ENCODE assay signal across 8 cellular contexts in genomic region chr13:87671031-87671823, GRCh38. TPM values are rescaled to one million over a fixed set of nuclear protein-coding genes. Genes with fewer than 3 reads are reported as not detected.
A peak's percentile ranks its signal among the peaks of the same experiment; 100 is the strongest.
DNase-seq lines count a peak whose midpoint lies in the region; ATAC-seq and TF ChIP-seq lines count a peak whose summit lies in the region.

Gene SLITRK5 (plus strand): TSS chr13:87671371. CDS start chr13:87675389, 4,018 bp downstream.

- peaks cover 7% of the 10 kb centered on the region for H3K27me3 ChIP-seq in CD4-positive, CD25-positive, alpha-beta regulatory T cell (ENCODE audit: control insufficient read depth, insufficient read depth, low read length)
- peaks cover 5 to 28% of the 10 kb centered on the region in 2 donors for H3K27me3 ChIP-seq in naive thymus-derived CD4-positive, alpha-beta T cell (ENCODE audit: control insufficient read depth in 2 of 2, insufficient read depth in 2 of 2, low read length in 2 of 2)
- H3K27me3 ChIP-seq in stomach: peaks cover 0 to 64% (median 55%) of the 10 kb centered on the region in 3 donors

- CTCF ChIA-PET in naive thymus-derived CD4-positive, alpha-beta T cell (lab: Charles Lee): no interaction called here

- H3K9me3 ChIP-seq in CD4-positive, CD25-positive, alpha-beta regulatory T cell (ENCODE audit: control insufficient read depth in 2 of 2, low read length in 2 of 2): peaks cover 4 to 5% of the 10 kb centered on the region in 2 experiments
- H3K9me3 ChIP-seq in naive thymus-derived CD4-positive, alpha-beta T cell (ENCODE audit: control insufficient read depth in 2 of 3, low read length in 3 of 3): no peaks in the 10 kb centered on the region
- H3K9me3 ChIP-seq in stomach: peaks cover 0 to 3% (median 0%) of the 10 kb centered on the region in 4 donors

- intact Hi-C loops in naive thymus-derived CD4-positive, alpha-beta T cell (cut with micrococcal nuclease): loop anchor here in 1 of 2 donors (2.0 kb wide), 1 partner anchor 1396 kb away; no protein-coding TSS in a partner anchor
- intact Hi-C loops in stomach (cut with DNase I; ENCODE audit: low total_unique reads): no loop called here

- no peak within 1 kb of the TSS for H3K4me3 ChIP-seq in CD4-positive, CD25-positive, alpha-beta regulatory T cell (ENCODE audit: low read depth, low read length)
- peak within 1 kb of the TSS; percentile 30 for H3K4me3 ChIP-seq in naive thymus-derived CD4-positive, alpha-beta T cell (ENCODE audit: low read length)
- peak within 1 kb of the TSS; percentile 54 to 66 (median 58) for H3K4me3 ChIP-seq in stomach

- no peak within 1 kb of the TSS for H3K27ac ChIP-seq in CD4-positive, CD25-positive, alpha-beta regulatory T cell (ENCODE audit: insufficient read depth, low read length, poor library complexity, severe bottlenecking)
- H3K27ac ChIP-seq in naive thymus-derived CD4-positive, alpha-beta T cell (ENCODE audit: low read depth, low read length): no peak within 1 kb of the TSS
- H3K27ac ChIP-seq in stomach: peak within 1 kb of the TSS in 2 of 5 donors; percentile 39 to 67

- peaks cover 0 to 18% (median 0%) of the 10 kb centered on the region in 4 donors for H3K4me1 Mint-ChIP-seq in CD4-positive, CD25-positive, alpha-beta regulatory T cell
- peaks cover 15% of the 10 kb centered on the region for H3K4me1 Mint-ChIP-seq in activated T-cell treated with anti-CD3 and anti-CD28 coated beads, Interleukin-2, amount 50 U/mL, for 4 hours (ENCODE audit: low read depth)
- peaks cover 8 to 36% (median 23%) of the 10 kb centered on the region in 7 donors for H3K4me1 Mint-ChIP-seq in naive thymus-derived CD4-positive, alpha-beta T cell

- H3K4me3 Mint-ChIP-seq in CD4-positive, CD25-positive, alpha-beta regulatory T cell: peak within 1 kb of the TSS in 2 of 4 donors; percentile 41 to 62
- peak within 1 kb of the TSS; percentile 69 for H3K4me3 Mint-ChIP-seq in activated T-cell treated with anti-CD3 and anti-CD28 coated beads, Interleukin-2, amount 50 U/mL, for 4 hours
- H3K4me3 Mint-ChIP-seq in naive thymus-derived CD4-positive, alpha-beta T cell: peak within 1 kb of the TSS; percentile 61 to 87 (median 78)

- peaks cover 0 to 18% (median 0%) of the 10 kb centered on the region in 7 donors for H3K9me3 Mint-ChIP-seq in CD4-positive, CD25-positive, alpha-beta regulatory T cell
- peaks cover under 1% of the 10 kb centered on the region for H3K9me3 Mint-ChIP-seq in activated T-cell treated with anti-CD3 and anti-CD28 coated beads, Interleukin-2, amount 50 U/mL, for 4 hours
- peaks cover 0 to 20% (median 6%) of the 10 kb centered on the region in 11 donors for H3K9me3 Mint-ChIP-seq in naive thymus-derived CD4-positive, alpha-beta T cell

- no peaks in the 10 kb centered on the region for H3K4me1 ChIP-seq in CD4-positive, CD25-positive, alpha-beta regulatory T cell (ENCODE audit: control insufficient read depth, insufficient read depth, low read length, poor library complexity, severe bottlenecking)
- H3K4me1 ChIP-seq in naive thymus-derived CD4-positive, alpha-beta T cell (ENCODE audit: control insufficient read depth in 2 of 2, insufficient read depth in 2 of 2, low read length in 2 of 2): no peaks in the 10 kb centered on the region
- peaks cover 23 to 41% (median 30%) of the 10 kb centered on the region in 4 donors for H3K4me1 ChIP-seq in stomach

- no peak for TF ChIP-seq EP300 in stomach (IDR thresholded peaks at IDR 0.05)

- peak in 5 of 7 experiments; percentile 11 to 77 (median 52) for TF ChIP-seq CTCF in stomach (IDR thresholded peaks at IDR 0.05)

- peak; percentile 62 to 75 for ATAC-seq in CD4-positive, CD25-positive, alpha-beta regulatory T cell (ENCODE audit: low read depth in 2 of 2)
- ATAC-seq in GM19438 (IDR thresholded peaks at IDR 0.05; ENCODE audit: low read depth, unreplicated experiment) (peak; percentile 90), HG03469 (IDR thresholded peaks at IDR 0.05; ENCODE audit: unreplicated experiment) (peak; percentile 62)
- ATAC-seq in activated T-cell treated with anti-CD3 and anti-CD28 coated beads, Interleukin-2, amount 50 U/mL, for 4 hours: peak; percentile 93
- ATAC-seq in naive thymus-derived CD4-positive, alpha-beta T cell: peak; percentile 90

- POLR2A ChIA-PET in naive thymus-derived CD4-positive, alpha-beta T cell (lab: Charles Lee): no interaction called here

- WGBS in stomach, 5 donors: 1 to 2% (median 1%) methylated on average over 46 to 51 of the region's 51 CpGs

- no peak for TF ChIP-seq POLR2A in stomach (IDR thresholded peaks at IDR 0.05)

- peak in 2 of 3 donors; percentile 9 to 34 for DNase-seq in CD4-positive, CD25-positive, alpha-beta regulatory T cell
- DNase-seq in NOMO-1 treated with DMSO at 0.1 percent for 48 hours (lab: John Stamatoyannopoulos, UW; ENCODE audit: unreplicated experiment) (peak; percentile 76), fibroblast of gingiva (ENCODE audit: low read depth) (peak; percentile 95), stomach (peak; percentile 70)
- DNase-seq in activated T-cell treated with anti-CD3 and anti-CD28 coated beads, Interleukin-2, amount 50 U/mL, for 4 hours: peak; percentile 53
- peak in 5 of 9 donors; percentile 18 to 60 (median 24) for DNase-seq in naive thymus-derived CD4-positive, alpha-beta T cell

- peaks cover 27% of the 10 kb centered on the region for H3K27me3 Mint-ChIP-seq in CD4-positive, CD25-positive, alpha-beta regulatory T cell
- H3K27me3 Mint-ChIP-seq in activated T-cell treated with anti-CD3 and anti-CD28 coated beads, Interleukin-2, amount 50 U/mL, for 4 hours (ENCODE audit: low read depth): peaks cover 46% of the 10 kb centered on the region
- peaks cover 36 to 61% (median 53%) of the 10 kb centered on the region in 5 donors for H3K27me3 Mint-ChIP-seq in naive thymus-derived CD4-positive, alpha-beta T cell

- H3K36me3 ChIP-seq in CD4-positive, CD25-positive, alpha-beta regulatory T cell (ENCODE audit: control insufficient read depth, insufficient read depth, low read length): no peaks in the 10 kb centered on the region
- no peaks in the 10 kb centered on the region for H3K36me3 ChIP-seq in naive thymus-derived CD4-positive, alpha-beta T cell (ENCODE audit: control insufficient read depth in 2 of 3, insufficient read depth in 3 of 3, low read length in 3 of 3)
- no peaks in the 10 kb centered on the region for H3K36me3 ChIP-seq in stomach

- no peaks in the 10 kb centered on the region for H3K36me3 Mint-ChIP-seq in CD4-positive, CD25-positive, alpha-beta regulatory T cell
- no peaks in the 10 kb centered on the region for H3K36me3 Mint-ChIP-seq in activated T-cell treated with anti-CD3 and anti-CD28 coated beads, Interleukin-2, amount 50 U/mL, for 4 hours (ENCODE audit: insufficient read depth)
- H3K36me3 Mint-ChIP-seq in naive thymus-derived CD4-positive, alpha-beta T cell: peaks cover 0 to 4% (median 0%) of the 10 kb centered on the region in 5 donors

- H3K27ac Mint-ChIP-seq in CD4-positive, CD25-positive, alpha-beta regulatory T cell: no peak within 1 kb of the TSS
- no peak within 1 kb of the TSS for H3K27ac Mint-ChIP-seq in naive thymus-derived CD4-positive, alpha-beta T cell

RNA-seq across cellular contexts. Expression of gene SLITRK5, which starts in this region (rescaled TPM):
- 0.02 TPM for total RNA-seq in CD4-positive, CD25-positive, alpha-beta regulatory T cell
- polyA plus RNA-seq in CD4-positive, CD25-positive, alpha-beta regulatory T cell: not detected
- under 1 TPM in 2 of 3 donors, not detected in 1; 0.03 TPM for total RNA-seq in activated T-cell treated with anti-CD3 and anti-CD28 coated beads, Interleukin-2, amount 50 U/mL, for 4 hours
- under 1 TPM in 4 of 5 experiments, not detected in 1; 0.05 to 0.12 (median 0.05) TPM for total RNA-seq in naive thymus-derived CD4-positive, alpha-beta T cell
- polyA plus RNA-seq in naive thymus-derived CD4-positive, alpha-beta T cell: not detected
- 1 to 10 TPM in 1 of 5 donors, under 1 TPM in 2, not detected in 2; under 0.01 to 3.3 (median under 0.01) TPM for total RNA-seq in stomach
- polyA plus RNA-seq in stomach: under 1 TPM in 2 of 3 donors, not detected in 1; under 0.01 to 0.08 TPM

Comparison
In these comparisons a context has a peak if more than half of its experiments do, and no peak if none do; other contexts are left out.
1. Peak in DNase-seq and ATAC-seq in CD4-positive, CD25-positive, alpha-beta regulatory T cell; RNA of the gene not detected or under 1 TPM.
2. Peak in DNase-seq and ATAC-seq in activated T-cell treated with anti-CD3 and anti-CD28 coated beads, Interleukin-2, amount 50 U/mL, for 4 hours; RNA of the gene not detected or under 1 TPM.
3. Peak in DNase-seq, ATAC-seq and H3K4me3 ChIP-seq in naive thymus-derived CD4-positive, alpha-beta T cell; RNA of the gene not detected or under 1 TPM.
4. DNase-seq: peak in every context shown above with its lines; median percentile 95 in fibroblast of gingiva; 76 in NOMO-1 treated with DMSO at 0.1 percent for 48 hours; 70 in stomach; 53 in activated T-cell treated with anti-CD3 and anti-CD28 coated beads, Interleukin-2, amount 50 U/mL, for 4 hours; 24 in naive thymus-derived CD4-positive, alpha-beta T cell; 22 in CD4-positive, CD25-positive, alpha-beta regulatory T cell.